ENCODE assay signal across 9 cellular contexts in the genomic region with DNA sequence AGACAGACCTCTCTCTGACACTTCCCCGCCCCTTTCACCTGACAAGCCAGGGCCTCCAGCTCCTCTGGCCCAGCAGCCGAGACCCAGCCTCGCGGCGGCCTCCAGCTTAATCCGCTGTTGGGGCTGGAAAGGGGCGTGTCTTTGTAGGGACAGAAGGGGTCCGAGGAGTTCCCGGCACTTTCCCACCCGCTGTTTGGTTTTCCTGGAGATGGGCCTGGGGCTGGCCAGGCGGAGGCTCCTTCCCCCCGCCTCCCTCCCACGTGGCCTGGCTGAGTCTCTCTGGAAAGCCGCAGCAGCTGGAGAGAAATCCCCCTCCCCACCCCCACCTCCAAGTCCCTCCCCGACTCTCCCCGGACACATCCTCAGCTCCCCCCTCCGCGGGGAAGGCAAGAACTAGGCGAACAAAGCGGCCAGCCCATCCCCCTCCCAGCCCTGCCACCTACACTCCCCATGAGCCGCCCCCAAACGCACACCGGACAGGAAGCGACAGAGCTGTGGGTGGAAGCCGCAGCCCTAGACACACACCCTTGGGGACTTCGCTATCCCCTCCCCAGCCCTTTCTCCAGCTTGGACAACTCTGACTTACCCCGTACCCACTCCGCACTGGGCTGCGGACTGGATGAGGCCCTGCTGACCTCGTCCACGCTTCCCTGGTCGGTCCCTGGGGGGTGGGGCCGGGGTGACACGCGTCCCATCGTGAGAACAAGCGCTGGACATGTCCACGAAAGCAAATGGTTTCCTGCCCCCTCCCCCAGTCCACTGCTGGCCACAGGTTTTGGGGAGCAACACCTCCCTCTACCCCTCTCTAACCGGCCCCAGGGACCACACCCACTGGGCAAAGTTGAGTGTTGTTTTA. TPM values are rescaled to one million over a fixed set of nuclear protein-coding genes. Genes with fewer than 3 reads are reported as not detected.
DNase-seq lines count a peak whose midpoint lies in the region; TF ChIP-seq lines count a peak whose summit lies in the region.
"Had no signal": no experiment of that assay in that cellular context is flagged by ENCODE, and none has a peak within 500 bp of the region (broad histone marks: within the 10 kb centered on the region; RNA-seq: fewer than 3 reads in every experiment).

No MANE protein-coding gene starts in this region.

- peak overlapping the region; percentile 93 for H2AK5ac ChIP-seq in mesenchymal stem cell (ENCODE audit: low read length, severe bottlenecking)

- 1% methylated on average over 30 of the region's 39 CpGs for WGBS in mesenchymal stem cell
- WGBS in thyroid gland, 2 donors = 6 to 7% methylated on average over 13 to 21 of the region's 39 CpGs

- H3K9me3 ChIP-seq in effector memory CD4-positive, alpha-beta T cell (ENCODE audit: control insufficient read depth, low read length) = no peaks in the 10 kb centered on the region
- H3K9me3 ChIP-seq in mesenchymal stem cell (ENCODE audit: control insufficient read depth, low read length) (no peaks in the 10 kb centered on the region), thyroid gland (no peaks in the 10 kb centered on the region)

- peaks cover 4% of the 10 kb centered on the region for H3K79me1 ChIP-seq in mesenchymal stem cell (replicated peaks; ENCODE audit: low read length, poor library complexity, severe bottlenecking)

- H3K4me2 ChIP-seq in mesenchymal stem cell (ENCODE audit: low read length, poor library complexity, severe bottlenecking) = peak overlapping the region; percentile 88

- no peak overlapping the region for H3K27ac ChIP-seq in effector memory CD4-positive, alpha-beta T cell (ENCODE audit: insufficient read depth, low read length, poor library complexity, severe bottlenecking)
- peak overlapping the region; percentile 96 for H3K27ac ChIP-seq in mesenchymal stem cell (ENCODE audit: low read length, poor library complexity, severe bottlenecking)
- peak overlapping the region in 1 of 3 donors; percentile 36 for H3K27ac ChIP-seq in thyroid gland
- H3K27ac ChIP-seq: C4-2B had no signal

- TF ChIP-seq POLR2A in thyroid gland (IDR thresholded peaks at IDR 0.05) = no peak

- peak overlapping the region; percentile 75 to 87 for H2BK12ac ChIP-seq in mesenchymal stem cell (ENCODE audit: low read length in 2 of 2)

- peak overlapping the region; percentile 68 for H3K9ac ChIP-seq in mesenchymal stem cell (ENCODE audit: low read length)

- TF ChIP-seq CTCF in thyroid gland (IDR thresholded peaks at IDR 0.05) = no peak

- peak overlapping the region; percentile 88 for H2BK5ac ChIP-seq in mesenchymal stem cell (ENCODE audit: low read depth, low read length, poor library complexity, severe bottlenecking)

- H4K8ac ChIP-seq in mesenchymal stem cell (ENCODE audit: low read length) = peak overlapping the region; percentile 91

- peak overlapping the region in 1 of 2 experiments; percentile 95 for H3K23ac ChIP-seq in mesenchymal stem cell (ENCODE audit: low read length in 2 of 2)

- H3K4ac ChIP-seq in mesenchymal stem cell (ENCODE audit: low read depth in 1 of 2, low read length in 2 of 2) = peak overlapping the region in 1 of 2 experiments; percentile 85

- H3K27me3 ChIP-seq in effector memory CD4-positive, alpha-beta T cell (replicated peaks; ENCODE audit: control insufficient read depth, insufficient read depth, low read length, poor library complexity, severe bottlenecking) = peaks cover 35% of the 10 kb centered on the region
- H3K27me3 ChIP-seq in mesenchymal stem cell (ENCODE audit: control insufficient read depth in 1 of 2, insufficient read depth in 1 of 2, low read length in 2 of 2) = peaks cover 0 to 51% of the 10 kb centered on the region in 2 experiments
- H3K27me3 ChIP-seq in thyroid gland = no peaks in the 10 kb centered on the region

- intact Hi-C loops in thyroid gland (cut with DNase I) = no loop called here

- H2AFZ ChIP-seq in mesenchymal stem cell (ENCODE audit: low read depth, low read length) = peak overlapping the region; percentile 93

- H4K91ac ChIP-seq in mesenchymal stem cell (ENCODE audit: low read length) = peak overlapping the region; percentile 94

- H3K4me3 ChIP-seq in effector memory CD4-positive, alpha-beta T cell (ENCODE audit: insufficient read depth, low read depth, low read length, poor library complexity, severe bottlenecking) = peak overlapping the region; percentile 44
- H3K4me3 ChIP-seq in mesenchymal stem cell (ENCODE audit: insufficient read depth in 1 of 2, low read depth in 1 of 2, low read length in 2 of 2) (peak overlapping the region; percentile 74 to 96), thyroid gland (replicated peaks in 1 of 3) (peak overlapping the region; percentile 30 to 65 (median 54))

- H3K18ac ChIP-seq in mesenchymal stem cell (ENCODE audit: low read depth in 1 of 2, low read length in 2 of 2) = peak overlapping the region; percentile 76 to 83

- peaks cover 15% of the 10 kb centered on the region for H3K4me1 ChIP-seq in effector memory CD4-positive, alpha-beta T cell (ENCODE audit: control insufficient read depth, insufficient read depth, low read length, poor library complexity, severe bottlenecking)
- H3K4me1 ChIP-seq in mesenchymal stem cell (ENCODE audit: control insufficient read depth, insufficient read depth, low read depth, low read length) (peaks cover 22% of the 10 kb centered on the region), thyroid gland (peaks cover 11 to 21% of the 10 kb centered on the region in 2 donors)

- DNase-seq in NCI-H1417 (lab: John Stamatoyannopoulos, UW) = peak in 2 of 3 experiments; percentile 66 to 68
- no peak for DNase-seq in NCI-H1417 treated with DMSO at 0.1 percent for 48 hours (lab: John Stamatoyannopoulos, UW)
- DNase-seq in NCI-H82 treated with DMSO at 0.1 percent for 48 hours (lab: John Stamatoyannopoulos, UW; ENCODE audit: unreplicated experiment) = peak; percentile 98
- no peak for DNase-seq in effector memory CD4-positive, alpha-beta T cell
- peak; percentile 87 for DNase-seq in mesenchymal stem cell
- peak; percentile 57 to 63 for DNase-seq in thyroid gland
- no peak for DNase-seq in GM03348 (ENCODE audit: low spot score)
- no peak for DNase-seq in NCI-H2081 treated with DMSO at 0.1 percent for 48 hours (lab: John Stamatoyannopoulos, UW)

- peak overlapping the region; percentile 90 for H2BK15ac ChIP-seq in mesenchymal stem cell (ENCODE audit: low read depth, poor library complexity, severe bottlenecking)

- peak overlapping the region; percentile 55 for H2BK120ac ChIP-seq in mesenchymal stem cell (ENCODE audit: low read depth, low read length)

- H3K14ac ChIP-seq in mesenchymal stem cell (ENCODE audit: low read length in 2 of 2) = peak overlapping the region in 1 of 2 experiments; percentile 88

- no peaks in the 10 kb centered on the region for H3K36me3 ChIP-seq in effector memory CD4-positive, alpha-beta T cell (ENCODE audit: control insufficient read depth, insufficient read depth, low read length)
- H3K36me3 ChIP-seq in mesenchymal stem cell (ENCODE audit: control insufficient read depth in 1 of 2, insufficient read depth in 2 of 2, low read depth in 1 of 2, low read length in 2 of 2) (no peaks in the 10 kb centered on the region), thyroid gland (no peaks in the 10 kb centered on the region)

RNA-seq across cellular contexts. Expression of a gene that starts 1.2 kb away (rescaled TPM):
- 14.9 TPM for polyA plus RNA-seq in mesenchymal stem cell (2013, experiment 1 of 2)
- polyA plus RNA-seq in mesenchymal stem cell (2013, experiment 2 of 2) = 17.1 TPM
- 10 to 100 TPM in 3 of 4 donors, 1 to 10 TPM in 1; 4.6 to 15.9 (median 10.6) TPM for total RNA-seq in thyroid gland

RNA-seq across cellular contexts. Expression of a gene that starts 43.8 kb away (rescaled TPM):
- 4.8 TPM for polyA plus RNA-seq in mesenchymal stem cell (2013, experiment 1 of 2)
- 4.8 TPM for polyA plus RNA-seq in mesenchymal stem cell (2013, experiment 2 of 2)
- total RNA-seq in thyroid gland = 1 to 10 TPM in 1 of 4 donors, under 1 TPM in 3; 0.22 to 1.5 (median 0.61) TPM

Comparison
In these comparisons a context has a peak if more than half of its experiments do, and no peak if none do; other contexts are left out.
1. DNase-seq: peak in NCI-H1417 (2 of 3), NCI-H82 treated with DMSO at 0.1 percent for 48 hours (single experiment), mesenchymal stem cell (single experiment) and thyroid gland (2 of 2); none in NCI-H1417 treated with DMSO at 0.1 percent for 48 hours (single experiment), effector memory CD4-positive, alpha-beta T cell (0 of 3), GM03348 (single experiment) and NCI-H2081 treated with DMSO at 0.1 percent for 48 hours (single experiment).
2. Peak in every context shown above with its lines, with median percentiles within 50 percentile points of each other: H3K4me3 ChIP-seq.